8 cellular contexts compared by ENCODE assay signal in the genomic region with DNA sequence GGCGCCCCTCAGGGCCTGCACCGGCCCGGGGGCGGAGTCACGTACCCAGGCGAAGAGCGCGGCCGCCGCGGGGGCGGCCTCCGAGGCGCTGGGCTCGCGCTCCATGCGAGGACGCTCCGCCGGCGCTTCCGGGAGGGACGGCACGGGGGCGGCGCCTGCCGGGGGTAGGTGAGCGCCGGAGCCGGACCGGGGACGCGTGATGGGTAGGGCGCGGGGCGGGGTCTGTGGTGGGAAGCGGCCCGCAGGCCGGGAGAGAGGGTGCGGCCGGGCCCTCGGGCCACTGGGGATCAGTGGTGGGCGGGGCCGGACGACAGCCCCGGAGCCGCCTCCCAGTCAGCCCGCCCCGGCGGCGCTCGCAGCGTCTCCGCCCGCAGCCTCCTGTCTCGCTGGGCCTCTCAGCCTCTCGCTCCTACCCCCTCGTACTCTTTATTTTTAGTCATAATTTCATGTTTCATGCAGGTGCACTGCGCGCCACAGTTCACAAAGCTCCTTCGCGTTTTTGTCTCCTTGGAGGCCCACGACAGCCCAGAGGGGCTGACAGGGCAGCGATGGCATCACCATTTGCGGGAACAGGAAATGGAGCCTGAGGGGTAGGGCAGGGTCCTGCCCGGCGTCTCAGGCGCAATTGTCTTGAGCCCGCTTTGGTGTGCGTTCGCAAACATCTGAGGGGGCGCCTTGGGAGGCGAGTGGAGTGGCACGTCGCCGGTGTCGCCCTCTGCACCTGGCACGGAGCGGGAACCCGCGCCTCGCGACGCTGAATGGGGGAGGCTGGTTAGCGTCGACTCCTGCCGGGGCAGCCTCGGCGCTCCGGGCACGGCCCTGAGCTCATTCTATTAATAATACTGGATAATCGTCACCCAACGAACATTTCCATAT. TPM values are rescaled to one million over a fixed set of nuclear protein-coding genes. Genes with fewer than 3 reads are reported as not detected.
DNase-seq lines count a peak whose midpoint lies in the region; ATAC-seq, FAIRE-seq and TF ChIP-seq lines count a peak whose summit lies in the region.

TSS of gene SERGEF (minus strand) at position 142 of the 876 bp plus-strand sequence. CDS start at position 105, 37 bp downstream.

- H3K27me3 ChIP-seq in bronchial epithelial cell (ENCODE audit: control insufficient read depth, insufficient read depth, low read length) = no peaks in the 10 kb centered on the region

- in situ Hi-C loops in GM18951 (cut with MboI; ENCODE audit: low sequenced_read_pairs, unreplicated experiment) = no loop called here

- no peak for FAIRE-seq in bronchial epithelial cell (lab: Jason Lieb, UNC)

- TF ChIP-seq CTCF in WI38 (IDR thresholded peaks at IDR 0.05; ENCODE audit: low read depth, low read length) (no peak), bronchial epithelial cell (IDR thresholded peaks at IDR 0.05; ENCODE audit: insufficient read depth, low read length, severe bottlenecking) (no peak)

- TF ChIP-seq POLR2A in GM18951 (IDR thresholded peaks at IDR 0.05; ENCODE audit: extremely low read depth, insufficient read depth, insufficient read length) = peak; percentile 94

- no peaks in the 10 kb centered on the region for H3K36me3 ChIP-seq in bronchial epithelial cell (ENCODE audit: control insufficient read depth, insufficient read depth, low read length)

- H3K4me3 ChIP-seq in WI38 (ENCODE audit: low read depth, low read length) (peak within 1 kb of the TSS; percentile 87), bronchial epithelial cell (ENCODE audit: low read depth, low read length) (peak within 1 kb of the TSS; percentile 84)

- DNase-seq in AG08395 (ENCODE audit: low spot score) (peak; percentile 93), NCI-H2227 treated with DMSO at 0.1 percent for 48 hours (lab: John Stamatoyannopoulos, UW) (peak; percentile 89), bronchial epithelial cell (ENCODE audit: low read depth) (peak; percentile 80), iris pigment epithelial cell (ENCODE audit: low read depth) (peak; percentile 87)
- DNase-seq in stimulated activated CD4-positive, alpha-beta T cell treated with anti-CD3 and anti-CD28 coated beads, Interleukin-12 subunit alpha, Interleukin-12 subunit beta, amount 100 ng/mL, for 4 hours = peak; percentile 94

- ATAC-seq in HG03175 (IDR thresholded peaks at IDR 0.05; ENCODE audit: unreplicated experiment) = peak; percentile 91

RNA-seq across cellular contexts. Expression of gene SERGEF, which starts in this region (rescaled TPM):
- total RNA-seq in bronchial epithelial cell = 29.2 and 31.1 TPM in 2 replicates

Comparison
In these comparisons a context has a peak if more than half of its experiments do, and no peak if none do; other contexts are left out.
1. Peak in every context shown above with its lines: DNase-seq, ATAC-seq and H3K4me3 ChIP-seq.